10 cellular contexts compared by ENCODE assay signal in the genomic region with DNA sequence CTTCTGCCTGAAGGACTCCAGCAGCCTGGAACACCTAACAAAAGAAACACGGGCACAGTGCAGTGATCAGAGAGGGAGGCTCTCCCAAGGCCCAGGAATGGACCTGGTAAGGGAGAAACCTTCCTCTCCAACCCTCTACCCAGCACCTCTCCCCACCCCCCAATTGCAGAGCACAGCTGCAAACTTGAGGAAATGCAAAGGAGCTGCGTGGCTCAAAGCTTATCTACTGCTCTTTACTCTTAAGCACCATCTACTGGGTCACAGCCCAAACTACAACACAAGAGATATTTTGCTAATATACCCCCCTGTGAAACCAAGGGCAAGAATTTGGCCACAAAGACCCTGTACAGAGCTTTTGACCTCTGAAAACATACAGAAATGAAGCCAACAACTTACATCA.
DNase-seq lines count a peak whose midpoint lies in the region; ATAC-seq and TF ChIP-seq lines count a peak whose summit lies in the region.
"Had no signal": no experiment of that assay in that cellular context is flagged by ENCODE, and none has a peak within 500 bp of the region (broad histone marks: within the 10 kb centered on the region; RNA-seq: fewer than 3 reads in every experiment).

No MANE protein-coding gene starts in this region.

- TF ChIP-seq CTCF in GM12874 (IDR thresholded peaks at IDR 0.05; ENCODE audit: insufficient read depth, low read depth, low read length) (peak; percentile 28; the same call in 1 of the 2 replicates), CD14-positive monocyte (IDR thresholded peaks at IDR 0.05) (no peak)

- intact Hi-C loops in CD14-positive monocyte (cut with micrococcal nuclease), result no loop called here

- no peaks in the 10 kb centered on the region for H3K36me3 Mint-ChIP-seq in CD14-positive monocyte
- H3K36me3 Mint-ChIP-seq: activated naive CD8-positive, alpha-beta T cell treated with anti-CD3 and anti-CD28 coated beads, Interleukin-2, amount 10 ng/mL, durations not matched to agents 7 days and 5 days had no signal

- ATAC-seq in GM21786 (IDR thresholded peaks at IDR 0.05; ENCODE audit: unreplicated experiment), result peak; percentile 57

- peaks cover 0 to 17% (median 5%) of the 10 kb centered on the region in 7 donors for H3K9me3 Mint-ChIP-seq in CD14-positive monocyte
- H3K9me3 Mint-ChIP-seq: activated naive CD8-positive, alpha-beta T cell treated with anti-CD3 and anti-CD28 coated beads, Interleukin-2, amount 10 ng/mL, durations not matched to agents 7 days and 5 days had no signal

- no peaks in the 10 kb centered on the region for H3K27me3 Mint-ChIP-seq in CD14-positive monocyte (ENCODE audit: low read depth in 3 of 3)
- H3K27me3 Mint-ChIP-seq: activated naive CD8-positive, alpha-beta T cell treated with anti-CD3 and anti-CD28 coated beads, Interleukin-2, amount 10 ng/mL, durations not matched to agents 7 days and 5 days had no signal

- H3K4me1 Mint-ChIP-seq in CD14-positive monocyte, result no peaks in the 10 kb centered on the region
- H3K4me1 Mint-ChIP-seq: activated naive CD8-positive, alpha-beta T cell treated with anti-CD3 and anti-CD28 coated beads, Interleukin-2, amount 10 ng/mL, durations not matched to agents 7 days and 5 days had no signal

- no peak overlapping the region for H3K27ac Mint-ChIP-seq in CD14-positive monocyte
- H3K27ac Mint-ChIP-seq: activated naive CD8-positive, alpha-beta T cell treated with anti-CD3 and anti-CD28 coated beads, Interleukin-2, amount 10 ng/mL, durations not matched to agents 7 days and 5 days had no signal

- DNase-seq in NAMALWA (ENCODE audit: low spot score) (peak; percentile 83), iPS DF 4.7 (ENCODE audit: extremely low read depth, low spot score) (peak; percentile 36), CD14-positive monocyte (ENCODE audit: low spot score) (no peak)
- no peak for DNase-seq in effector CD4-positive, alpha-beta T cell
- no peak for DNase-seq in activated T-cell treated with anti-CD3 and anti-CD28 coated beads, Interleukin-2, amount 50 U/mL, for 48 hours
- no peak for DNase-seq in activated CD8-positive, alpha-beta memory T cell treated with anti-CD3 and anti-CD28 coated beads, Interleukin-2, amount 50 U/mL, for 48 hours
- DNase-seq: activated naive CD8-positive, alpha-beta T cell treated with anti-CD3 and anti-CD28 coated beads, Interleukin-2, amount 10 ng/mL, durations not matched to agents 7 days and 5 days; stomach had no signal

- no peak overlapping the region for H3K4me3 Mint-ChIP-seq in CD14-positive monocyte
- H3K4me3 Mint-ChIP-seq: activated naive CD8-positive, alpha-beta T cell treated with anti-CD3 and anti-CD28 coated beads, Interleukin-2, amount 10 ng/mL, durations not matched to agents 7 days and 5 days had no signal

Comparison
In these comparisons a context has a peak if more than half of its experiments do, and no peak if none do; other contexts are left out.
1. DNase-seq: peak in NAMALWA (single experiment) and iPS DF 4.7 (single experiment); none in CD14-positive monocyte (single experiment), effector CD4-positive, alpha-beta T cell (single experiment), activated T-cell treated with anti-CD3 and anti-CD28 coated beads, Interleukin-2, amount 50 U/mL, for 48 hours (0 of 2) and activated CD8-positive, alpha-beta memory T cell treated with anti-CD3 and anti-CD28 coated beads, Interleukin-2, amount 50 U/mL, for 48 hours (single experiment).